Comparison of ENCODE assay signal across 21 cellular contexts in the genomic region with DNA sequence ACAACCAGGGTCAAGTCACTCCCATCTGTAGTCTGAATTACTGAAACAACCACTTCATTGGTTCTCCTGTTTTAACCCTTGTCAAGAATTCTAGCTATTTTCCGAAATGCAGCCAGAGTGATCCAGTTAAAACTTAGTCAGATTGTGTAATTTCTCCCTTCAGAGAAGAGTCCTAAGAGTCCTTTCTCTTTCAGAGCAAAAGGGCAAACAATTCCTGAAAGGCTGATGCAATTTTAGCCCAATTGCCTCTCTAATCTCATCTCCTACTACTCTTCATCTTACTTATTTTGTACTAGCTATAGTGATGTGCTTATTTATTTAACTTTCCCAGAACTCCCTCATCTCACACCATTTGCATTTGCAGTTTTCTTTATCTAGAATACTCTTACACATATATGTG. TPM values are rescaled to one million over a fixed set of nuclear protein-coding genes. Genes with fewer than 3 reads are reported as not detected.
A peak's percentile ranks its signal among the peaks of the same experiment; 100 is the strongest.
DNase-seq lines count a peak whose midpoint lies in the region; ATAC-seq, FAIRE-seq and TF ChIP-seq lines count a peak whose summit lies in the region.
"Had no signal": no experiment of that assay in that cellular context is flagged by ENCODE, and none has a peak within 500 bp of the region (broad histone marks: within the 10 kb centered on the region; RNA-seq: fewer than 3 reads in every experiment).

No MANE protein-coding gene starts in this region.

- peak overlapping the region; percentile 46 to 61 for H3K27ac ChIP-seq in A549
- H3K27ac ChIP-seq in brain microvascular endothelial cell, result peak overlapping the region; percentile 71
- H3K27ac ChIP-seq: dorsolateral prefrontal cortex, prostate gland had no signal

- POLR2A ChIA-PET in A549 (lab: Yijun Ruan, JAX), result no interaction called here

- peak in 1 of 2 experiments; percentile 70; a peak in 3 of 6 replicates for ATAC-seq in A549
- ATAC-seq in GM21360 (IDR thresholded peaks at IDR 0.05; ENCODE audit: unreplicated experiment), result no peak
- ATAC-seq: naive thymus-derived CD8-positive, alpha-beta T cell had no signal

- no peak for TF ChIP-seq CTCF in A549 (IDR thresholded peaks at IDR 0.05)
- no peak for TF ChIP-seq CTCF in brain microvascular endothelial cell (IDR thresholded peaks at IDR 0.05; ENCODE audit: low read depth, low read length, missing control alignments)

- in situ Hi-C loops in brain microvascular endothelial cell (cut with HindIII; ENCODE audit: low pct_ligation_motif_present, low sequenced_read_pairs), result no loop called here

- peak overlapping the region; percentile 63 for H3K4me2 ChIP-seq in A549

- intact Hi-C loops in posterior cingulate gyrus (cut with DNase I), result no loop called here

- H3K9me3 ChIP-seq in A549, result no peaks in the 10 kb centered on the region
- H3K9me3 ChIP-seq: prostate gland had no signal

- H3K4me1 ChIP-seq in A549, result peaks cover 23% of the 10 kb centered on the region
- H3K4me1 ChIP-seq: prostate gland had no signal

- no peak overlapping the region for H3K4me3 ChIP-seq in A549
- no peak overlapping the region for H3K4me3 ChIP-seq in brain microvascular endothelial cell (ENCODE audit: low read depth, low read length)
- H3K4me3 ChIP-seq: dorsolateral prefrontal cortex, prostate gland had no signal

- no peaks in the 10 kb centered on the region for H3K36me3 ChIP-seq in brain microvascular endothelial cell (replicated peaks)
- H3K36me3 ChIP-seq: prostate gland had no signal

- TF ChIP-seq POLR2A in A549 (IDR thresholded peaks at IDR 0.05; ENCODE audit: low read length), result no peak

- FAIRE-seq in A549 (lab: Jason Lieb, UNC), result peak; percentile 72
- FAIRE-seq: GM18507 had no signal

- CTCF ChIA-PET in A549 (lab: Yijun Ruan, JAX), result interaction anchor here (0.7 to 1.5 kb wide), 3 partner anchors 8 to 1004 kb away, joined by 3 to 5 read pairs (median 3); no protein-coding TSS in a partner anchor

- DNase-seq in A549 (ENCODE audit: low read depth in 1 of 2, low spot score in 1 of 2), result no peak
- peak; percentile 56 for DNase-seq in HCEC 1CT
- no peak for DNase-seq in brain microvascular endothelial cell
- peak; percentile 76 for DNase-seq in iris pigment epithelial cell (ENCODE audit: low read depth)
- no peak for DNase-seq in NCI-H1105 treated with DMSO at 0.1 percent for 48 hours (lab: John Stamatoyannopoulos, UW)
- no peak for DNase-seq in T-helper 9 cell
- DNase-seq in posterior cingulate gyrus, result no peak
- DNase-seq: activated CD4-positive, alpha-beta memory T cell treated with anti-CD3 and anti-CD28 coated beads, Interleukin-2, amount 10 ng/mL, durations not matched to agents 7 days and 5 days; activated T-cell treated with anti-CD3 and anti-CD28 coated beads, Interleukin-2, amount 50 U/mL, for 24 hours; CD4-positive, alpha-beta memory T cell; DMS79 treated with DMSO at 0.1 percent for 48 hours; dorsolateral prefrontal cortex; GOT3; head of caudate nucleus; naive thymus-derived CD8-positive, alpha-beta T cell; NCI-H1930; T-helper 1 cell had no signal

- TF ChIP-seq RAD21 in A549 (conservative IDR thresholded peaks at IDR 0.05 in 1 of 2, IDR thresholded peaks at IDR 0.05 in 1 of 2), result no peak

- no peak for TF ChIP-seq EP300 in A549 (IDR thresholded peaks at IDR 0.05)

- H3K27me3 ChIP-seq in brain microvascular endothelial cell (replicated peaks), result no peaks in the 10 kb centered on the region
- H3K27me3 ChIP-seq: dorsolateral prefrontal cortex had no signal

- 86% methylated on average over 1 of the region's 1 CpG for WGBS in A549 (ENCODE audit: missing lambda C conversion rate)

TF ChIP-seq in A549, 52 proteins besides CTCF, POLR2A, EP300 and RAD21:
- TF ChIP-seq RFX5 (IDR thresholded peaks at IDR 0.05) (no peak), FOXS1 (CRISPR knock-in tag; IDR thresholded peaks at IDR 0.05) (no peak), HOXB5 (CRISPR knock-in tag; IDR thresholded peaks at IDR 0.05) (no peak), CEBPB (IDR thresholded peaks at IDR 0.05) (peak in 1 of 2 experiments; percentile 61; a peak in 2 of 4 replicates), TP53 (CRISPR knock-in tag; IDR thresholded peaks at IDR 0.05) (no peak), FOSB (CRISPR knock-in tag; IDR thresholded peaks at IDR 0.05) (no peak), RNF2 (IDR thresholded peaks at IDR 0.05; ENCODE audit: borderline replicate concordance, low read depth) (no peak), KDM5A (IDR thresholded peaks at IDR 0.05) (no peak), SMC3 (IDR thresholded peaks at IDR 0.05) (no peak), SREBF2 (IDR thresholded peaks at IDR 0.05) (no peak), JUN (IDR thresholded peaks at IDR 0.05) (0 out of 5 replicates have a peak, but pooled peaks of 1 of the 2 experiments have one; percentile 17), ZC3H11A (IDR thresholded peaks at IDR 0.05) (no peak), EHMT2 (IDR thresholded peaks at IDR 0.05; ENCODE audit: low read depth) (no peak), CHD2 (IDR thresholded peaks at IDR 0.05; ENCODE audit: low read length, partially characterized antibody) (no peak)
- TF ChIP-seq, protein P1, sequence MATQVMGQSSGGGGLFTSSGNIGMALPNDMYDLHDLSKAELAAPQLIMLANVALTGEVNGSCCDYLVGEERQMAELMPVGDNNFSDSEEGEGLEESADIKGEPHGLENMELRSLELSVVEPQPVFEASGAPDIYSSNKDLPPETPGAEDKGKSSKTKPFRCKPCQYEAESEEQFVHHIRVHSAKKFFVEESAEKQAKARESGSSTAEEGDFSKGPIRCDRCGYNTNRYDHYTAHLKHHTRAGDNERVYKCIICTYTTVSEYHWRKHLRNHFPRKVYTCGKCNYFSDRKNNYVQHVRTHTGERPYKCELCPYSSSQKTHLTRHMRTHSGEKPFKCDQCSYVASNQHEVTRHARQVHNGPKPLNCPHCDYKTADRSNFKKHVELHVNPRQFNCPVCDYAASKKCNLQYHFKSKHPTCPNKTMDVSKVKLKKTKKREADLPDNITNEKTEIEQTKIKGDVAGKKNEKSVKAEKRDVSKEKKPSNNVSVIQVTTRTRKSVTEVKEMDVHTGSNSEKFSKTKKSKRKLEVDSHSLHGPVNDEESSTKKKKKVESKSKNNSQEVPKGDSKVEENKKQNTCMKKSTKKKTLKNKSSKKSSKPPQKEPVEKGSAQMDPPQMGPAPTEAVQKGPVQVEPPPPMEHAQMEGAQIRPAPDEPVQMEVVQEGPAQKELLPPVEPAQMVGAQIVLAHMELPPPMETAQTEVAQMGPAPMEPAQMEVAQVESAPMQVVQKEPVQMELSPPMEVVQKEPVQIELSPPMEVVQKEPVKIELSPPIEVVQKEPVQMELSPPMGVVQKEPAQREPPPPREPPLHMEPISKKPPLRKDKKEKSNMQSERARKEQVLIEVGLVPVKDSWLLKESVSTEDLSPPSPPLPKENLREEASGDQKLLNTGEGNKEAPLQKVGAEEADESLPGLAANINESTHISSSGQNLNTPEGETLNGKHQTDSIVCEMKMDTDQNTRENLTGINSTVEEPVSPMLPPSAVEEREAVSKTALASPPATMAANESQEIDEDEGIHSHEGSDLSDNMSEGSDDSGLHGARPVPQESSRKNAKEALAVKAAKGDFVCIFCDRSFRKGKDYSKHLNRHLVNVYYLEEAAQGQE (IDR thresholded peaks at IDR 0.05), result no peak

RNA-seq across cellular contexts. Expression of gene HGF, which starts 44.8 kb away (rescaled TPM):
- 0.21 and 0.31 TPM in 2 replicates for polyA plus RNA-seq in A549 (2011; rRNA removed)
- 0.01 TPM in 2 replicates for polyA plus RNA-seq in A549 (2012; cell fraction: cytosol; rRNA removed)
- 0.02 TPM in 1 of 2 replicates, not detected in the other for polyA plus RNA-seq in A549 (2012; cell fraction: nucleus; rRNA removed)
- 0.06 TPM in 1 of 3 replicates, not detected in the others for polyA plus RNA-seq in A549 (2017; fragmentation: RNase III; extraction: RNeasy Plus Mini Kit Qiagen cat#74134 plus additional on column Dnase treatment)
- polyA minus RNA-seq in A549 (2011; rRNA and poly(A)+ RNA removed), result 0.05 and 0.08 TPM in 2 replicates
- polyA plus RNA-seq: CD4-positive, alpha-beta memory T cell; IgD-negative memory B cell; naive thymus-derived CD8-positive, alpha-beta T cell had no signal

Comparison
In these comparisons a context has a peak if more than half of its experiments do, and no peak if none do; other contexts are left out.
1. DNase-seq: peak in HCEC 1CT (single experiment) and iris pigment epithelial cell (single experiment); none in A549 (0 of 2), brain microvascular endothelial cell (single experiment), NCI-H1105 treated with DMSO at 0.1 percent for 48 hours (single experiment), T-helper 9 cell (single experiment) and posterior cingulate gyrus (0 of 10).